In genomic region chr6:117605169-117605826, GRCh38 we compare ENCODE assay signal across 8 cellular contexts. TPM values are rescaled to one million over a fixed set of nuclear protein-coding genes. Genes with fewer than 3 reads are reported as not detected.
DNase-seq lines count a peak whose midpoint lies in the region; ATAC-seq and TF ChIP-seq lines count a peak whose summit lies in the region.

No MANE protein-coding gene starts in this region.

- H3K4me3 Mint-ChIP-seq in nephron progenitor cell, result no peak overlapping the region

- peaks cover 16% of the 10 kb centered on the region for H3K9me3 Mint-ChIP-seq in nephron progenitor cell

- H3K27me3 Mint-ChIP-seq in nephron progenitor cell (ENCODE audit: low read depth, poor library complexity), result peaks cover 4% of the 10 kb centered on the region

- intact Hi-C loops in sciatic nerve (cut with DNase I), result no loop called here

- TF ChIP-seq CTCF in epithelial cell of esophagus (IDR thresholded peaks at IDR 0.05; ENCODE audit: insufficient read depth, low read depth, low read length, missing control alignments) (peak; percentile 85), nephron progenitor cell (IDR thresholded peaks at IDR 0.05) (peak; percentile 64)

- H3K4me1 Mint-ChIP-seq in nephron progenitor cell, result peaks cover 21% of the 10 kb centered on the region

- ATAC-seq in GM19455 (IDR thresholded peaks at IDR 0.05; ENCODE audit: unreplicated experiment) (peak; percentile 44), HG03432 (IDR thresholded peaks at IDR 0.05; ENCODE audit: unreplicated experiment) (peak; percentile 39), sciatic nerve (no peak)
- peak; percentile 18 to 25 for ATAC-seq in activated CD4-positive, CD25-positive, alpha-beta regulatory T cell treated with anti-CD3 and anti-CD28 coated beads, Interleukin-2, amount 50 U/mL, for 24 hours

- H3K27ac Mint-ChIP-seq in nephron progenitor cell, result no peak overlapping the region

- H3K4me3 ChIP-seq in epithelial cell of esophagus (ENCODE audit: low read length), result no peak overlapping the region

- H3K36me3 Mint-ChIP-seq in nephron progenitor cell (ENCODE audit: low read depth), result no peaks in the 10 kb centered on the region

- peak; percentile 72 for DNase-seq in Daoy (ENCODE audit: low read depth)
- DNase-seq in NCI-H2227 treated with DMSO at 0.1 percent for 48 hours (lab: John Stamatoyannopoulos, UW), result peak; percentile 61
- DNase-seq in epithelial cell of esophagus (ENCODE audit: low read depth), result peak; percentile 84
- peak; percentile 21 for DNase-seq in nephron progenitor cell
- DNase-seq in sciatic nerve (ENCODE audit: low spot score), result no peak

RNA-seq across cellular contexts. Expression of gene GOPC, which starts 3.0 kb away (rescaled TPM):
- 20.1 and 22.6 TPM in 2 replicates for total RNA-seq in Daoy (2014; rRNA removed; shearing (Covaris generic))
- total RNA-seq in sciatic nerve, result 31.5 TPM
